10 cellular contexts compared by ENCODE assay signal in the genomic region with DNA sequence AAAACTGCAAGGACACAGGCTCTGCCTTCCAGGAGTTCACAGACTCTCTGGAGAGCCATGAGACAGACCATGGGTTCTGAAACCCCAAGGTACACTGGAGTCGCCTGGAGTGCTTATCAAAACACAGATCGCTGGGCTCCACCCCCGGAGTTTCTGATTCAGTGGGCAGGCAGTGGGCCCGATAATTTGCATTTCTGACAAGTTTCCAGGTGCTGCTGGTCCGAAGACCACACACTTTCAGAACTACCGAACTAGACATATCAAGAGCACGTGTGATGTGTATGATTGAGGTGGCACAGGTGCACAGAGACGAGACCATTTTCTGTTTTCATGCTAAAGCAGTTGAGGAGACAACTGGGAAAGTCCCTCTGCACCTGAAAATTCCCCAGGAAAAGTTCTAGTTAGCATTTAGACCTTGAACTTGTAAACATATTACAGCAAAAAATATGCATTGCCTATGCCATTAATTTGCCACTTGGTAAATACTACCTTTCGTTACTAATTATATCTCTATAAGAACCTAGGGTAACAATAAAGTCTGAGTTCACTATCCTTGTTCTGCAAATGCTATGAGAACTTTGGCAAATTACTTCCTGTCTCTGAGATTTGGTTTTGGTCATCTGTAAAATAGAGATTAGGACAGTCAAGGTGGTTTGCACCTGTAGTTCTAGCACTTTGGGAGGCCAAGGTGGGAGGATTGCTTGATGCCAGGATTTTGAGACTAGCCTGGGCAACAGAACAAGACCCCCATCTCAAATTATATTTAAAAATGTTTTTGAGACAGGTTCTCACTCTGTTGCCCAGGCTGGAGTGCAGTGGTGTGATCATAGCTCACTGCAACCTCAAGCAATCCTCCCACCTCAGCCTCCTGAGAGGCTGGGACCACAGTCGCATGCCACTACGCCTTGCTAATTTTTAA.
DNase-seq lines count a peak whose midpoint lies in the region; ATAC-seq and TF ChIP-seq lines count a peak whose summit lies in the region.
"Had no signal": no experiment of that assay in that cellular context is flagged by ENCODE, and none has a peak within 500 bp of the region (broad histone marks: within the 10 kb centered on the region; RNA-seq: fewer than 3 reads in every experiment).

No MANE protein-coding gene starts in this region.

- H3K4me1 ChIP-seq in BLaER1 treated with 17β-estradiol and CSF1 and Interleukin-3, amounts not matched to agents 10 nM and 100 nM: peaks cover 25 to 44% (median 33%) of the 10 kb centered on the region in 10 experiments

- no peaks in the 10 kb centered on the region for H3K9me3 ChIP-seq in BLaER1 treated with 17β-estradiol and CSF1 and Interleukin-3, amounts not matched to agents 10 nM and 100 nM (replicated peaks in 1 of 11)
- H3K9me3 ChIP-seq: neutrophil had no signal

- H3K36me3 Mint-ChIP-seq in activated naive CD4-positive, alpha-beta T cell treated with anti-CD3 and anti-CD28 coated beads, Interleukin-2, amount 10 ng/mL, durations not matched to agents 7 days and 5 days: no peaks in the 10 kb centered on the region

- peaks cover 15% of the 10 kb centered on the region for H3K27me3 Mint-ChIP-seq in activated naive CD4-positive, alpha-beta T cell treated with anti-CD3 and anti-CD28 coated beads, Interleukin-2, amount 10 ng/mL, durations not matched to agents 7 days and 5 days

- peak; percentile 46 for DNase-seq in activated naive CD4-positive, alpha-beta T cell treated with anti-CD3 and anti-CD28 coated beads, Interleukin-2, amount 10 ng/mL, durations not matched to agents 7 days and 5 days
- DNase-seq in stimulated activated CD4-positive, alpha-beta T cell treated with anti-CD3 and anti-CD28 coated beads, TNF-alpha, amount 100 ng/mL, for 24 hours (ENCODE audit: low read depth in 3 of 3): peak in 2 of 3 experiments; percentile 20 to 71
- no peak for DNase-seq in NCI-H345 (lab: John Stamatoyannopoulos, UW)
- no peak for DNase-seq in NCI-H128 (lab: John Stamatoyannopoulos, UW; ENCODE audit: unreplicated experiment)
- DNase-seq: DND-41 had no signal

- no peak overlapping the region for H3K4me3 Mint-ChIP-seq in activated naive CD4-positive, alpha-beta T cell treated with anti-CD3 and anti-CD28 coated beads, Interleukin-2, amount 10 ng/mL, durations not matched to agents 7 days and 5 days

- CTCF ChIA-PET in activated naive CD4-positive, alpha-beta T cell treated with anti-CD3 and anti-CD28 coated beads, Interleukin-2, amount 10 ng/mL, durations not matched to agents 7 days and 5 days (lab: Charles Lee): no interaction called here

- no peak overlapping the region; a peak in 1 of 22 replicates for H3K27ac ChIP-seq in BLaER1 treated with 17β-estradiol and CSF1 and Interleukin-3, amounts not matched to agents 10 nM and 100 nM
- H3K27ac ChIP-seq: neutrophil had no signal

- H4K20me1 ChIP-seq in BLaER1 treated with 17β-estradiol and CSF1 and Interleukin-3, amounts not matched to agents 10 nM and 100 nM: no peaks in the 10 kb centered on the region

- no peak overlapping the region for H3K4me3 ChIP-seq in BLaER1 treated with 17β-estradiol and CSF1 and Interleukin-3, amounts not matched to agents 10 nM and 100 nM

- H3K27me3 ChIP-seq in BLaER1 treated with 17β-estradiol and CSF1 and Interleukin-3, amounts not matched to agents 10 nM and 100 nM: no peaks in the 10 kb centered on the region
- H3K27me3 ChIP-seq: neutrophil had no signal

- peaks cover 18% of the 10 kb centered on the region for H3K4me1 Mint-ChIP-seq in activated naive CD4-positive, alpha-beta T cell treated with anti-CD3 and anti-CD28 coated beads, Interleukin-2, amount 10 ng/mL, durations not matched to agents 7 days and 5 days

- H3K36me3 ChIP-seq in BLaER1 treated with 17β-estradiol and CSF1 and Interleukin-3, amounts not matched to agents 10 nM and 100 nM: no peaks in the 10 kb centered on the region
- H3K36me3 ChIP-seq: neutrophil had no signal

- peak overlapping the region; percentile 19 to 71 (median 55); a peak in 21 of 22 replicates for H3K4me2 ChIP-seq in BLaER1 treated with 17β-estradiol and CSF1 and Interleukin-3, amounts not matched to agents 10 nM and 100 nM

- H3K27ac Mint-ChIP-seq in activated naive CD4-positive, alpha-beta T cell treated with anti-CD3 and anti-CD28 coated beads, Interleukin-2, amount 10 ng/mL, durations not matched to agents 7 days and 5 days: peak overlapping the region; percentile 81

- 0 out of 22 replicates have a peak overlapping the region, but pooled peaks of 1 of the 11 experiments have one; percentile 29 for H3K9ac ChIP-seq in BLaER1 treated with 17β-estradiol and CSF1 and Interleukin-3, amounts not matched to agents 10 nM and 100 nM

- ATAC-seq in GM19452 (IDR thresholded peaks at IDR 0.05; ENCODE audit: unreplicated experiment) (peak; percentile 84), HG03457 (IDR thresholded peaks at IDR 0.05; ENCODE audit: unreplicated experiment) (peak; percentile 81), SK-N-SH treated with all-trans-retinoic acid at 6 μM for 48 hours (no peak)

- H3K9me3 Mint-ChIP-seq in activated naive CD4-positive, alpha-beta T cell treated with anti-CD3 and anti-CD28 coated beads, Interleukin-2, amount 10 ng/mL, durations not matched to agents 7 days and 5 days: no peaks in the 10 kb centered on the region

TF ChIP-seq in SK-N-SH treated with all-trans-retinoic acid at 6 μM for 48 hours, 23 proteins besides CTCF, POLR2A, EP300 and RAD21:
- TF ChIP-seq GLIS3 (CRISPR knock-in tag; IDR thresholded peaks at IDR 0.05): no peak
- TF ChIP-seq, protein P1, sequence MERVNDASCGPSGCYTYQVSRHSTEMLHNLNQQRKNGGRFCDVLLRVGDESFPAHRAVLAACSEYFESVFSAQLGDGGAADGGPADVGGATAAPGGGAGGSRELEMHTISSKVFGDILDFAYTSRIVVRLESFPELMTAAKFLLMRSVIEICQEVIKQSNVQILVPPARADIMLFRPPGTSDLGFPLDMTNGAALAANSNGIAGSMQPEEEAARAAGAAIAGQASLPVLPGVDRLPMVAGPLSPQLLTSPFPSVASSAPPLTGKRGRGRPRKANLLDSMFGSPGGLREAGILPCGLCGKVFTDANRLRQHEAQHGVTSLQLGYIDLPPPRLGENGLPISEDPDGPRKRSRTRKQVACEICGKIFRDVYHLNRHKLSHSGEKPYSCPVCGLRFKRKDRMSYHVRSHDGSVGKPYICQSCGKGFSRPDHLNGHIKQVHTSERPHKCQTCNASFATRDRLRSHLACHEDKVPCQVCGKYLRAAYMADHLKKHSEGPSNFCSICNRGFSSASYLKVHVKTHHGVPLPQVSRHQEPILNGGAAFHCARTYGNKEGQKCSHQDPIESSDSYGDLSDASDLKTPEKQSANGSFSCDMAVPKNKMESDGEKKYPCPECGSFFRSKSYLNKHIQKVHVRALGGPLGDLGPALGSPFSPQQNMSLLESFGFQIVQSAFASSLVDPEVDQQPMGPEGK (CRISPR knock-in tag; IDR thresholded peaks at IDR 0.05; ENCODE audit: borderline replicate concordance): no peak
- no peak for TF ChIP-seq ZNF8 (CRISPR knock-in tag; IDR thresholded peaks at IDR 0.05)
- no peak for TF ChIP-seq OSR1 (CRISPR knock-in tag; IDR thresholded peaks at IDR 0.05)
- no peak for TF ChIP-seq ZC3H10 (CRISPR knock-in tag; IDR thresholded peaks at IDR 0.05)
- no peak for TF ChIP-seq PPARA (CRISPR knock-in tag; IDR thresholded peaks at IDR 0.05; ENCODE audit: borderline replicate concordance)
- TF ChIP-seq ZFP3 (CRISPR knock-in tag; IDR thresholded peaks at IDR 0.05): no peak
- TF ChIP-seq ZNF565 (CRISPR knock-in tag; conservative IDR thresholded peaks at IDR 0.05; ENCODE audit: low read depth): no peak
- TF ChIP-seq ESRRG (CRISPR knock-in tag; IDR thresholded peaks at IDR 0.05): no peak
- no peak for TF ChIP-seq SNAI2 (CRISPR knock-in tag; IDR thresholded peaks at IDR 0.05)
- no peak for TF ChIP-seq ARNTL (CRISPR knock-in tag; IDR thresholded peaks at IDR 0.05; ENCODE audit: borderline replicate concordance, low read depth)
- no peak for TF ChIP-seq ZNF70 (CRISPR knock-in tag; IDR thresholded peaks at IDR 0.05)
- no peak for TF ChIP-seq BACH2 (CRISPR knock-in tag; IDR thresholded peaks at IDR 0.05; ENCODE audit: borderline replicate concordance)

Comparison
In these comparisons a context has a peak if more than half of its experiments do, and no peak if none do; other contexts are left out.
1. DNase-seq: peak in activated naive CD4-positive, alpha-beta T cell treated with anti-CD3 and anti-CD28 coated beads, Interleukin-2, amount 10 ng/mL, durations not matched to agents 7 days and 5 days (single experiment) and stimulated activated CD4-positive, alpha-beta T cell treated with anti-CD3 and anti-CD28 coated beads, TNF-alpha, amount 100 ng/mL, for 24 hours (2 of 3); none in NCI-H345 (single experiment) and NCI-H128 (single experiment).